Comparison of ENCODE assay signal across 23 cellular contexts in genomic region chr11:107505667-107506066, GRCh38. TPM values are rescaled to one million over a fixed set of nuclear protein-coding genes. Genes with fewer than 3 reads are reported as not detected.
DNase-seq lines count a peak whose midpoint lies in the region; ATAC-seq lines count a peak whose summit lies in the region.
"Had no signal": no experiment of that assay in that cellular context is flagged by ENCODE, and none has a peak within 500 bp of the region (broad histone marks: within the 10 kb centered on the region; RNA-seq: fewer than 3 reads in every experiment).

No MANE protein-coding gene starts in this region.

- no peak for DNase-seq in activated naive CD4-positive, alpha-beta T cell treated with anti-CD3 and anti-CD28 coated beads, Interleukin-2, amount 10 ng/mL, durations not matched to agents 7 days and 5 days
- DNase-seq in activated naive CD4-positive, alpha-beta T cell treated with anti-CD3 and anti-CD28 coated beads, Interleukin-2, amount 50 U/mL, for 72 hours (ENCODE audit: low spot score in 2 of 2): no peak
- DNase-seq in cerebellar cortex (ENCODE audit: low spot score) (peak; percentile 5), T1000 (lab: John Stamatoyannopoulos, UW) (no peak), aorta (no peak)
- DNase-seq: 8988T, ACHN, BE2C, DMS153, DND-41, H7, IMR-90, NCI-H1048, NCI-H1417 treated with DMSO at 0.1 percent for 48 hours, NCI-H1694 treated with DMSO at 0.1 percent for 48 hours, NCI-H2081, NCI-H2227 treated with DMSO at 0.1 percent for 48 hours, NCI-H526 treated with DMSO at 0.1 percent for 48 hours, PC-9, SJCRH30 had no signal

- H3K27ac Mint-ChIP-seq in activated naive CD4-positive, alpha-beta T cell treated with anti-CD3 and anti-CD28 coated beads, Interleukin-2, amount 10 ng/mL, durations not matched to agents 7 days and 5 days: peak overlapping the region; percentile 5
- H3K27ac Mint-ChIP-seq in activated naive CD4-positive, alpha-beta T cell treated with anti-CD3 and anti-CD28 coated beads, Interleukin-2, amount 50 U/mL, for 72 hours: no peak overlapping the region

- no peak overlapping the region for H3K4me3 Mint-ChIP-seq in activated naive CD4-positive, alpha-beta T cell treated with anti-CD3 and anti-CD28 coated beads, Interleukin-2, amount 10 ng/mL, durations not matched to agents 7 days and 5 days

- CTCF ChIA-PET in activated naive CD4-positive, alpha-beta T cell treated with anti-CD3 and anti-CD28 coated beads, Interleukin-2, amount 10 ng/mL, durations not matched to agents 7 days and 5 days (lab: Charles Lee): no interaction called here

- peaks cover 32% of the 10 kb centered on the region for H3K36me3 Mint-ChIP-seq in activated naive CD4-positive, alpha-beta T cell treated with anti-CD3 and anti-CD28 coated beads, Interleukin-2, amount 10 ng/mL, durations not matched to agents 7 days and 5 days
- peaks cover 49 to 52% of the 10 kb centered on the region in 2 donors for H3K36me3 Mint-ChIP-seq in activated naive CD4-positive, alpha-beta T cell treated with anti-CD3 and anti-CD28 coated beads, Interleukin-2, amount 50 U/mL, for 72 hours

- H3K27me3 ChIP-seq in rectal smooth muscle tissue (ENCODE audit: control insufficient read depth, insufficient read depth, low read length) (no peaks in the 10 kb centered on the region), aorta (ENCODE audit: control insufficient read depth in 1 of 2, insufficient read depth in 2 of 2, low read length in 1 of 2) (no peaks in the 10 kb centered on the region)
- H3K27me3 ChIP-seq: BE2C, SJCRH30 had no signal

- no peak overlapping the region for H3K4me3 ChIP-seq in rectal smooth muscle tissue (ENCODE audit: low read length)
- no peak overlapping the region for H3K4me3 ChIP-seq in aorta (ENCODE audit: low read length in 2 of 2)
- H3K4me3 ChIP-seq: PC-9, SJCRH30 had no signal

- H3K36me3 ChIP-seq in rectal smooth muscle tissue (ENCODE audit: control insufficient read depth, insufficient read depth, low read length) (peaks cover 9% of the 10 kb centered on the region), aorta (ENCODE audit: control insufficient read depth in 1 of 2, insufficient read depth in 2 of 2, low read length in 1 of 2) (peaks cover 3% of the 10 kb centered on the region in 2 donors)

- H3K27ac ChIP-seq in rectal smooth muscle tissue (ENCODE audit: low read depth, low read length): peak overlapping the region; percentile 39
- no peak overlapping the region for H3K27ac ChIP-seq in aorta (ENCODE audit: low read depth in 1 of 2, low read length in 2 of 2)
- H3K27ac ChIP-seq: PC-9, SJCRH30 had no signal

- no peaks in the 10 kb centered on the region for H3K4me1 Mint-ChIP-seq in activated naive CD4-positive, alpha-beta T cell treated with anti-CD3 and anti-CD28 coated beads, Interleukin-2, amount 10 ng/mL, durations not matched to agents 7 days and 5 days

- ATAC-seq in activated naive CD4-positive, alpha-beta T cell treated with anti-CD3 and anti-CD28 coated beads, Interleukin-2, amount 50 U/mL, for 72 hours: no peak
- ATAC-seq in aorta (ENCODE audit: low FRiP score) (no peak), HG02973 (IDR thresholded peaks at IDR 0.05; ENCODE audit: unreplicated experiment) (no peak)
- ATAC-seq: Right ventricle myocardium inferior had no signal

- H3K9ac ChIP-seq in rectal smooth muscle tissue (ENCODE audit: low read length): no peak overlapping the region

- peaks cover 9% of the 10 kb centered on the region for H3K9me3 Mint-ChIP-seq in activated naive CD4-positive, alpha-beta T cell treated with anti-CD3 and anti-CD28 coated beads, Interleukin-2, amount 10 ng/mL, durations not matched to agents 7 days and 5 days
- H3K9me3 Mint-ChIP-seq in activated naive CD4-positive, alpha-beta T cell treated with anti-CD3 and anti-CD28 coated beads, Interleukin-2, amount 50 U/mL, for 72 hours: peaks cover 9% of the 10 kb centered on the region in 2 donors

- H3K27me3 Mint-ChIP-seq in activated naive CD4-positive, alpha-beta T cell treated with anti-CD3 and anti-CD28 coated beads, Interleukin-2, amount 10 ng/mL, durations not matched to agents 7 days and 5 days: no peaks in the 10 kb centered on the region

- H3K4me1 ChIP-seq in rectal smooth muscle tissue (ENCODE audit: control insufficient read depth, insufficient read depth, low read length) (peaks cover 13% of the 10 kb centered on the region), aorta (ENCODE audit: control insufficient read depth in 1 of 2, insufficient read depth in 2 of 2, low read length in 2 of 2) (no peaks in the 10 kb centered on the region)
- H3K4me1 ChIP-seq: BE2C, SJCRH30 had no signal

- peaks cover 2% of the 10 kb centered on the region for H3K9me3 ChIP-seq in aorta (ENCODE audit: control insufficient read depth, low read length)
- H3K9me3 ChIP-seq: SJCRH30 had no signal

- intact Hi-C loops in aorta (cut with DNase I): no loop called here

RNA-seq across cellular contexts. Expression of gene CWF19L2, which starts 48.0 kb away (rescaled TPM):
- total RNA-seq in activated naive CD4-positive, alpha-beta T cell treated with anti-CD3 and anti-CD28 coated beads, Interleukin-2, amount 50 U/mL, for 72 hours: 10 to 100 TPM; 14.7 to 16.3 TPM
- 10 to 100 TPM; 19.5 to 23.1 TPM for total RNA-seq in aorta
- 10 to 100 TPM; 12.8 to 30.5 TPM for polyA plus RNA-seq in aorta

RNA-seq across cellular contexts. Expression of gene ALKBH8, which starts 59.9 kb away (rescaled TPM):
- total RNA-seq in activated naive CD4-positive, alpha-beta T cell treated with anti-CD3 and anti-CD28 coated beads, Interleukin-2, amount 50 U/mL, for 72 hours: 10 to 100 TPM in 1 of 2 donors, 1 to 10 TPM in 1; 4.3 to 10.3 TPM
- 1 to 10 TPM; 7.1 to 9.1 TPM for total RNA-seq in aorta
- 1 to 10 TPM; 4.3 to 5.9 TPM for polyA plus RNA-seq in aorta
